Comparison of ENCODE assay signal across 29 cellular contexts in genomic region chrX:13903405-13903804, GRCh38.
A peak's percentile ranks its signal among the peaks of the same experiment; 100 is the strongest.
DNase-seq lines count a peak whose midpoint lies in the region; ATAC-seq and TF ChIP-seq lines count a peak whose summit lies in the region.
"Had no signal": no experiment of that assay in that cellular context is flagged by ENCODE, and none has a peak within 500 bp of the region (broad histone marks: within the 10 kb centered on the region; RNA-seq: fewer than 3 reads in every experiment).

No MANE protein-coding gene starts in this region.

- no TSS peak for BruUV-seq in MCF 10A (replicated peaks; lab: Mats Ljungman, UMichigan)
- BruUV-seq in mammary epithelial cell (replicated peaks; lab: Mats Ljungman, UMichigan): no TSS peak

- WGBS in mammary epithelial cell (ENCODE audit: low coverage, missing lambda C conversion rate): 85% methylated on average over 8 of the region's 8 CpGs
- WGBS in tibial nerve, 2 donors: 51 to 76% methylated on average over 8 of the region's 8 CpGs

- H3K4me1 ChIP-seq in mammary epithelial cell (ENCODE audit: insufficient read depth, low read length) (peaks cover 20% of the 10 kb centered on the region), tibial nerve (peaks cover 0 to 22% (median 8%) of the 10 kb centered on the region in 4 donors)
- H3K4me1 ChIP-seq: right lobe of liver had no signal

- TF ChIP-seq EP300 in tibial nerve (IDR thresholded peaks at IDR 0.05): no peak

- TF ChIP-seq POLR2A in tibial nerve (IDR thresholded peaks at IDR 0.05): no peak

- TF ChIP-seq CTCF in MCF 10A (IDR thresholded peaks at IDR 0.05; ENCODE audit: unreplicated experiment) (no peak), mammary epithelial cell (conservative IDR thresholded peaks at IDR 0.05 in 1 of 2, IDR thresholded peaks at IDR 0.05 in 1 of 2; ENCODE audit: extremely low read depth in 1 of 2, insufficient read depth in 1 of 2, low read depth in 1 of 2, low read length in 2 of 2) (no peak), epithelial cell of esophagus (IDR thresholded peaks at IDR 0.05; ENCODE audit: insufficient read depth, low read depth, low read length, missing control alignments) (no peak), tibial nerve (IDR thresholded peaks at IDR 0.05) (no peak)

- H3K36me3 Mint-ChIP-seq in MCF 10A (ENCODE audit: insufficient read depth, unreplicated experiment): peaks cover 6% of the 10 kb centered on the region
- H3K36me3 Mint-ChIP-seq: activated naive CD4-positive, alpha-beta T cell treated with anti-CD3 and anti-CD28 coated beads, Interleukin-2, amount 50 U/mL, for 72 hours; immature natural killer cell; stimulated activated effector memory CD8-positive, alpha-beta T cell treated with anti-CD3 and anti-CD28 coated beads, Interleukin-12 subunit alpha, Interleukin-12 subunit beta, amount 100 ng/mL, for 72 hours had no signal

- POLR2A ChIA-PET in MCF 10A (lab: Yijun Ruan, JAX): interaction anchor here (1.0 kb wide), 1 partner anchor 58 kb away, joined by 4 read pairs; no protein-coding TSS in a partner anchor

- no peak for ATAC-seq in GM19328 (IDR thresholded peaks at IDR 0.05; ENCODE audit: unreplicated experiment)
- ATAC-seq: activated naive CD4-positive, alpha-beta T cell treated with anti-CD3 and anti-CD28 coated beads, Interleukin-2, amount 50 U/mL, for 72 hours; activated T-helper 17 cell treated with anti-CD3 and anti-CD28 coated beads, Interleukin-2, amount 50 U/mL, for 72 hours; gastroesophageal sphincter; right lobe of liver; stimulated activated effector memory CD8-positive, alpha-beta T cell treated with anti-CD3 and anti-CD28 coated beads, Interleukin-12 subunit alpha, Interleukin-12 subunit beta, amount 100 ng/mL, for 72 hours had no signal

- H3K27ac ChIP-seq in mammary epithelial cell (ENCODE audit: insufficient read depth, low read depth, low read length) (no peak overlapping the region), tibial nerve (peak overlapping the region in 3 of 4 donors; percentile 58 to 77 (median 65))
- H3K27ac ChIP-seq: epithelial cell of prostate, gastroesophageal sphincter, hepatocyte, right lobe of liver had no signal

- no peak overlapping the region for H3K4me2 ChIP-seq in mammary epithelial cell (ENCODE audit: insufficient read depth, low read depth, low read length)
- H3K4me2 ChIP-seq: hepatocyte had no signal

- H3K27ac Mint-ChIP-seq in MCF 10A (ENCODE audit: low read depth, unreplicated experiment): peak overlapping the region; percentile 73
- H3K27ac Mint-ChIP-seq: activated CD4-positive, alpha-beta memory T cell treated with anti-CD3 and anti-CD28 coated beads, Interleukin-2, amount 10 ng/mL, durations not matched to agents 7 days and 5 days; activated naive CD4-positive, alpha-beta T cell treated with anti-CD3 and anti-CD28 coated beads, Interleukin-2, amount 50 U/mL, for 72 hours; activated T-helper 17 cell treated with anti-CD3 and anti-CD28 coated beads, Interleukin-2, amount 50 U/mL, for 72 hours; immature natural killer cell; progenitor cell of endocrine pancreas; stimulated activated effector memory CD8-positive, alpha-beta T cell treated with anti-CD3 and anti-CD28 coated beads, Interleukin-12 subunit alpha, Interleukin-12 subunit beta, amount 100 ng/mL, for 72 hours had no signal

- H3K79me2 ChIP-seq in mammary epithelial cell (ENCODE audit: insufficient read depth, low read length): no peaks in the 10 kb centered on the region
- H3K79me2 ChIP-seq: hepatocyte had no signal

- in situ Hi-C loops in mammary epithelial cell (cut with MboI; ENCODE audit: low sequenced_read_pairs in 2 of 2): no loop called here

- dilution Hi-C loops in mammary epithelial cell (cut with HindIII; ENCODE audit: low sequenced_read_pairs): no loop called here

- CTCF ChIA-PET in MCF 10A (lab: Yijun Ruan, JAX) (no interaction called here), mammary epithelial cell (lab: Charles Lee; ENCODE audit: low non-redundant PET) (no interaction called here)

- intact Hi-C loops in MCF 10A (cut with micrococcal nuclease) (no loop called here), mammary epithelial cell (cut with micrococcal nuclease) (no loop called here)

- H3K36me3 ChIP-seq in mammary epithelial cell (ENCODE audit: insufficient read depth, low read length) (no peaks in the 10 kb centered on the region), tibial nerve (no peaks in the 10 kb centered on the region)
- H3K36me3 ChIP-seq: gastroesophageal sphincter, right lobe of liver had no signal

- peaks cover 40% of the 10 kb centered on the region for H3K4me1 Mint-ChIP-seq in MCF 10A (ENCODE audit: insufficient read depth, unreplicated experiment)
- H3K4me1 Mint-ChIP-seq: activated CD4-positive, alpha-beta memory T cell treated with anti-CD3 and anti-CD28 coated beads, Interleukin-2, amount 10 ng/mL, durations not matched to agents 7 days and 5 days; activated T-helper 17 cell treated with anti-CD3 and anti-CD28 coated beads, Interleukin-2, amount 50 U/mL, for 72 hours; immature natural killer cell; stimulated activated effector memory CD8-positive, alpha-beta T cell treated with anti-CD3 and anti-CD28 coated beads, Interleukin-12 subunit alpha, Interleukin-12 subunit beta, amount 100 ng/mL, for 72 hours had no signal

- H3K4me3 ChIP-seq in mammary epithelial cell (replicated peaks in 1 of 3; ENCODE audit: insufficient read depth in 1 of 3, low read depth in 2 of 3, low read length in 3 of 3) (no peak overlapping the region), epithelial cell of esophagus (ENCODE audit: low read length) (no peak overlapping the region), tibial nerve (no peak overlapping the region)
- H3K4me3 ChIP-seq: gastroesophageal sphincter, hepatocyte, right lobe of liver had no signal

- DNase-seq in MCF 10A (ENCODE audit: unreplicated experiment) (peak; percentile 79), mammary epithelial cell (no peak), amniotic epithelial cell (ENCODE audit: low read depth) (peak; percentile 28), epithelial cell of esophagus (ENCODE audit: low read depth) (peak; percentile 79), tibial nerve (ENCODE audit: low spot score in 2 of 2) (no peak), T1000 (lab: John Stamatoyannopoulos, UW) (no peak)
- no peak for DNase-seq in activated CD4-positive, alpha-beta T cell treated with anti-CD3 and anti-CD28 coated beads, Interleukin-2, amount 50 U/mL, for 4 hours
- DNase-seq: activated CD4-positive, alpha-beta memory T cell treated with anti-CD3 and anti-CD28 coated beads, Interleukin-2, amount 10 ng/mL, durations not matched to agents 7 days and 5 days; activated CD8-positive, alpha-beta memory T cell treated with anti-CD3 and anti-CD28 coated beads, Interleukin-2, amount 50 U/mL, for 48 hours; aorta; DMS53; effector CD4-positive, alpha-beta T cell; GDM1; GOT3; immature natural killer cell; mesenchymal stem cell; NCI-H526; right lobe of liver; stimulated activated CD4-positive, alpha-beta T cell treated with anti-CD3 and anti-CD28 coated beads, Interleukin-12 subunit alpha, Interleukin-12 subunit beta, amount 100 ng/mL, for 4 hours; stimulated activated CD4-positive, alpha-beta T cell treated with anti-CD3 and anti-CD28 coated beads, Interleukin-4, amount 100 ng/mL, for 24 hours; T-helper 1 cell had no signal

- H2AFZ ChIP-seq in mammary epithelial cell (ENCODE audit: low read depth, low read length): no peak overlapping the region
- H2AFZ ChIP-seq: hepatocyte had no signal

- H3K27me3 Mint-ChIP-seq in MCF 10A (ENCODE audit: insufficient read depth, unreplicated experiment): peaks cover 54% of the 10 kb centered on the region
- H3K27me3 Mint-ChIP-seq: activated T-helper 17 cell treated with anti-CD3 and anti-CD28 coated beads, Interleukin-2, amount 50 U/mL, for 72 hours; progenitor cell of endocrine pancreas had no signal

- H3K27me3 ChIP-seq in mammary epithelial cell (ENCODE audit: insufficient read depth, low read length): no peaks in the 10 kb centered on the region
- H3K27me3 ChIP-seq in tibial nerve: no peaks in the 10 kb centered on the region
- H3K27me3 ChIP-seq: gastroesophageal sphincter, hepatocyte, right lobe of liver had no signal

- H3K9ac ChIP-seq in mammary epithelial cell (ENCODE audit: insufficient read depth, low read length): no peak overlapping the region

- no peaks in the 10 kb centered on the region for H3K9me3 ChIP-seq in mammary epithelial cell (replicated peaks; ENCODE audit: insufficient read depth, low read length)
- no peaks in the 10 kb centered on the region for H3K9me3 ChIP-seq in tibial nerve
- H3K9me3 ChIP-seq: gastroesophageal sphincter, right lobe of liver had no signal

- H3K4me3 Mint-ChIP-seq in MCF 10A (ENCODE audit: unreplicated experiment): peak overlapping the region; percentile 7
- H3K4me3 Mint-ChIP-seq: activated CD4-positive, alpha-beta memory T cell treated with anti-CD3 and anti-CD28 coated beads, Interleukin-2, amount 10 ng/mL, durations not matched to agents 7 days and 5 days; activated T-helper 17 cell treated with anti-CD3 and anti-CD28 coated beads, Interleukin-2, amount 50 U/mL, for 72 hours; immature natural killer cell; stimulated activated effector memory CD8-positive, alpha-beta T cell treated with anti-CD3 and anti-CD28 coated beads, Interleukin-12 subunit alpha, Interleukin-12 subunit beta, amount 100 ng/mL, for 72 hours had no signal

- H4K20me1 ChIP-seq in mammary epithelial cell (ENCODE audit: insufficient read depth, low read length): no peaks in the 10 kb centered on the region

- no peaks in the 10 kb centered on the region for H3K9me3 Mint-ChIP-seq in MCF 10A (ENCODE audit: unreplicated experiment)
- H3K9me3 Mint-ChIP-seq: activated CD4-positive, alpha-beta memory T cell treated with anti-CD3 and anti-CD28 coated beads, Interleukin-2, amount 10 ng/mL, durations not matched to agents 7 days and 5 days; activated naive CD4-positive, alpha-beta T cell treated with anti-CD3 and anti-CD28 coated beads, Interleukin-2, amount 50 U/mL, for 72 hours; activated T-helper 17 cell treated with anti-CD3 and anti-CD28 coated beads, Interleukin-2, amount 50 U/mL, for 72 hours; immature natural killer cell; stimulated activated effector memory CD8-positive, alpha-beta T cell treated with anti-CD3 and anti-CD28 coated beads, Interleukin-12 subunit alpha, Interleukin-12 subunit beta, amount 100 ng/mL, for 72 hours had no signal

Comparison
In these comparisons a context has a peak if more than half of its experiments do, and no peak if none do; other contexts are left out.
1. DNase-seq: peak in MCF 10A (single experiment), amniotic epithelial cell (single experiment) and epithelial cell of esophagus (single experiment); none in mammary epithelial cell (single experiment), tibial nerve (0 of 2), T1000 (single experiment) and activated CD4-positive, alpha-beta T cell treated with anti-CD3 and anti-CD28 coated beads, Interleukin-2, amount 50 U/mL, for 4 hours (0 of 2).